8 cellular contexts compared by ENCODE assay signal in the genomic region with DNA sequence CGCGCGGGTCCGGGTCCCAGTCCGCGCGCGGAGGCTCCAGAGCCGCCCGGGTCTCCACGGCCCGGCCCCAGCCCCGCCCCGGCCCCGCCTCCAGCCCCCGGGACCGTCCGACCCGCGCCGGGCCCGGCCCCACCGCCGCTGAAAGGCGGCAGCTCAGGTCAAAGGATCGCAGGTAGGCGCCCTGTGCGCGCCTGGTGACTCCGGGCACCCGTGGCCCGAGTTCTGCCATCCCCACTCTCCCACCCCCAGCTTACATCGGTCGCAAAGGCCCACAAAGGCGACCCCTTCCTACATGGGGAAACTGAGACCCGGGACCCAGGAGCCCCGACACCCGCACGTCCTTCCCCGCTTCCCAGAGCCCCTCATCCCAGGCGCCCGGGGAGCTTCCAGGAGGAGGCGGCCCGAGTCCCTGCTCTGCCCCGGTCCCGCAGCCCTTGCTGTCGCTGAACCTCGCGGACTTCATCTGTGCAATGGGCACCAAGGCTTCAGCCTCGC. TPM values are rescaled to one million over a fixed set of nuclear protein-coding genes. Genes with fewer than 3 reads are reported as not detected.
DNase-seq lines count a peak whose midpoint lies in the region; ATAC-seq and TF ChIP-seq lines count a peak whose summit lies in the region.

TMEM200B (minus strand) TSS at position 33 of the 495 bp plus-strand sequence. CDS start 2,075 bp downstream, outside the sequence.

- ATAC-seq in SK-N-SH treated with all-trans-retinoic acid at 6 μM for 48 hours (peak; percentile 18), GM19455 (IDR thresholded peaks at IDR 0.05; ENCODE audit: unreplicated experiment) (no peak), HG03378 (IDR thresholded peaks at IDR 0.05; ENCODE audit: unreplicated experiment) (no peak), GM18858 (IDR thresholded peaks at IDR 0.05; ENCODE audit: unreplicated experiment) (no peak)

- H3K4me3 ChIP-seq in fibroblast of the aortic adventitia (ENCODE audit: low read depth, low read length) (peak within 1 kb of the TSS; percentile 79), ovary (peak within 1 kb of the TSS; percentile 66)

- no peak for TF ChIP-seq POLR2A in ovary (IDR thresholded peaks at IDR 0.05)

- DNase-seq in EH (ENCODE audit: low read depth) (peak; percentile 49), fibroblast of the aortic adventitia (ENCODE audit: low read depth) (no peak), ovary (peak; percentile 67 to 77 (median 69)), DMS79 treated with DMSO at 0.1 percent for 48 hours (lab: John Stamatoyannopoulos, UW) (no peak)

- H3K27ac ChIP-seq in ovary = peak within 1 kb of the TSS; percentile 91 to 95

- TF ChIP-seq CTCF in fibroblast of the aortic adventitia (IDR thresholded peaks at IDR 0.05; ENCODE audit: insufficient read depth, low read length) (no peak), ovary (IDR thresholded peaks at IDR 0.05) (no peak)

- no peaks in the 10 kb centered on the region for H3K9me3 ChIP-seq in ovary

- H3K36me3 ChIP-seq in ovary = no peaks in the 10 kb centered on the region

- TF ChIP-seq EP300 in ovary (IDR thresholded peaks at IDR 0.05) = no peak

- no peaks in the 10 kb centered on the region for H3K27me3 ChIP-seq in ovary

- intact Hi-C loops in ovary (cut with DNase I) = loop anchor here (2.0 to 10.0 kb wide), 5 partner anchors 57 to 242 kb away; partner anchors contain the start of gene SRSF4 (in 3 of the 4)

- H3K4me1 ChIP-seq in ovary (ENCODE audit: insufficient read depth) = peaks cover 14% of the 10 kb centered on the region

- WGBS in ovary, 3 donors = 0 to 1% (median 1%) methylated on average over 10 to 50 of the region's 50 CpGs

TF ChIP-seq in SK-N-SH treated with all-trans-retinoic acid at 6 μM for 48 hours, 23 proteins besides CTCF, POLR2A, EP300 and RAD21:
- TF ChIP-seq SNAI2 (CRISPR knock-in tag; IDR thresholded peaks at IDR 0.05) (no peak), ESRRG (CRISPR knock-in tag; IDR thresholded peaks at IDR 0.05) (no peak), BACH2 (CRISPR knock-in tag; IDR thresholded peaks at IDR 0.05; ENCODE audit: borderline replicate concordance) (no peak), ZNF565 (CRISPR knock-in tag; conservative IDR thresholded peaks at IDR 0.05; ENCODE audit: low read depth) (no peak), ARNTL (CRISPR knock-in tag; IDR thresholded peaks at IDR 0.05; ENCODE audit: borderline replicate concordance, low read depth) (no peak), CREB5 (CRISPR knock-in tag; IDR thresholded peaks at IDR 0.05; ENCODE audit: low read depth) (no peak), RARB (CRISPR knock-in tag; IDR thresholded peaks at IDR 0.05) (no peak), TCF4 (CRISPR knock-in tag; IDR thresholded peaks at IDR 0.05; ENCODE audit: borderline replicate concordance) (no peak), ZC3H10 (CRISPR knock-in tag; IDR thresholded peaks at IDR 0.05) (no peak), TSHZ2 (CRISPR knock-in tag; IDR thresholded peaks at IDR 0.05) (no peak), ZFP30 (CRISPR knock-in tag; IDR thresholded peaks at IDR 0.05) (no peak), ISL1 (CRISPR knock-in tag; IDR thresholded peaks at IDR 0.05) (no peak), CSDC2 (CRISPR knock-in tag; IDR thresholded peaks at IDR 0.05) (no peak), ZNF70 (CRISPR knock-in tag; IDR thresholded peaks at IDR 0.05) (no peak), ZFP3 (CRISPR knock-in tag; IDR thresholded peaks at IDR 0.05) (no peak), OSR1 (CRISPR knock-in tag; IDR thresholded peaks at IDR 0.05) (no peak)
- TF ChIP-seq, protein P1, sequence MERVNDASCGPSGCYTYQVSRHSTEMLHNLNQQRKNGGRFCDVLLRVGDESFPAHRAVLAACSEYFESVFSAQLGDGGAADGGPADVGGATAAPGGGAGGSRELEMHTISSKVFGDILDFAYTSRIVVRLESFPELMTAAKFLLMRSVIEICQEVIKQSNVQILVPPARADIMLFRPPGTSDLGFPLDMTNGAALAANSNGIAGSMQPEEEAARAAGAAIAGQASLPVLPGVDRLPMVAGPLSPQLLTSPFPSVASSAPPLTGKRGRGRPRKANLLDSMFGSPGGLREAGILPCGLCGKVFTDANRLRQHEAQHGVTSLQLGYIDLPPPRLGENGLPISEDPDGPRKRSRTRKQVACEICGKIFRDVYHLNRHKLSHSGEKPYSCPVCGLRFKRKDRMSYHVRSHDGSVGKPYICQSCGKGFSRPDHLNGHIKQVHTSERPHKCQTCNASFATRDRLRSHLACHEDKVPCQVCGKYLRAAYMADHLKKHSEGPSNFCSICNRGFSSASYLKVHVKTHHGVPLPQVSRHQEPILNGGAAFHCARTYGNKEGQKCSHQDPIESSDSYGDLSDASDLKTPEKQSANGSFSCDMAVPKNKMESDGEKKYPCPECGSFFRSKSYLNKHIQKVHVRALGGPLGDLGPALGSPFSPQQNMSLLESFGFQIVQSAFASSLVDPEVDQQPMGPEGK (CRISPR knock-in tag; IDR thresholded peaks at IDR 0.05; ENCODE audit: borderline replicate concordance) = no peak
- TF ChIP-seq, protein P2, sequence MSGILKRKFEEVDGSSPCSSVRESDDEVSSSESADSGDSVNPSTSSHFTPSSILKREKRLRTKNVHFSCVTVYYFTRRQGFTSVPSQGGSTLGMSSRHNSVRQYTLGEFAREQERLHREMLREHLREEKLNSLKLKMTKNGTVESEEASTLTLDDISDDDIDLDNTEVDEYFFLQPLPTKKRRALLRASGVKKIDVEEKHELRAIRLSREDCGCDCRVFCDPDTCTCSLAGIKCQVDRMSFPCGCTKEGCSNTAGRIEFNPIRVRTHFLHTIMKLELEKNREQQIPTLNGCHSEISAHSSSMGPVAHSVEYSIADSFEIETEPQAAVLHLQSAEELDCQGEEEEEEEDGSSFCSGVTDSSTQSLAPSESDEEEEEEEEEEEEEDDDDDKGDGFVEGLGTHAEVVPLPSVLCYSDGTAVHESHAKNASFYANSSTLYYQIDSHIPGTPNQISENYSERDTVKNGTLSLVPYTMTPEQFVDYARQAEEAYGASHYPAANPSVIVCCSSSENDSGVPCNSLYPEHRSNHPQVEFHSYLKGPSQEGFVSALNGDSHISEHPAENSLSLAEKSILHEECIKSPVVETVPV (CRISPR knock-in tag; IDR thresholded peaks at IDR 0.05) = no peak
- TF ChIP-seq, protein P3, sequence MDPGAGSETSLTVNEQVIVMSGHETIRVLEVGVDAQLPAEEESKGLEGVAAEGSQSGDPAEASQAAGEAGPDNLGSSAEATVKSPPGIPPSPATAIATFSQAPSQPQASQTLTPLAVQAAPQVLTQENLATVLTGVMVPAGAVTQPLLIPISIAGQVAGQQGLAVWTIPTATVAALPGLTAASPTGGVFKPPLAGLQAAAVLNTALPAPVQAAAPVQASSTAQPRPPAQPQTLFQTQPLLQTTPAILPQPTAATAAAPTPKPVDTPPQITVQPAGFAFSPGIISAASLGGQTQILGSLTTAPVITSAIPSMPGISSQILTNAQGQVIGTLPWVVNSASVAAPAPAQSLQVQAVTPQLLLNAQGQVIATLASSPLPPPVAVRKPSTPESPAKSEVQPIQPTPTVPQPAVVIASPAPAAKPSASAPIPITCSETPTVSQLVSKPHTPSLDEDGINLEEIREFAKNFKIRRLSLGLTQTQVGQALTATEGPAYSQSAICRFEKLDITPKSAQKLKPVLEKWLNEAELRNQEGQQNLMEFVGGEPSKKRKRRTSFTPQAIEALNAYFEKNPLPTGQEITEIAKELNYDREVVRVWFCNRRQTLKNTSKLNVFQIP (CRISPR knock-in tag; IDR thresholded peaks at IDR 0.05; ENCODE audit: borderline replicate concordance, low read depth) = no peak

RNA-seq across cellular contexts. Expression of gene TMEM200B, which starts in this region (rescaled TPM):
- total RNA-seq in fibroblast of the aortic adventitia (ENCODE audit: low replicate concordance) (9.5 and 24.9 TPM in 2 replicates), ovary (10 to 100 TPM; 16.2 to 65.9 (median 32.6) TPM)
- polyA plus RNA-seq in ovary = 10 to 100 TPM; 22.6 to 26.3 TPM

Comparison
In these comparisons a context has a peak if more than half of its experiments do, and no peak if none do; other contexts are left out.
1. DNase-seq: peak in EH (single experiment) and ovary (5 of 5); none in fibroblast of the aortic adventitia (single experiment) and DMS79 treated with DMSO at 0.1 percent for 48 hours (single experiment).